37 cellular contexts compared by ENCODE assay signal in genomic region chr5:136332213-136332612, GRCh38. TPM values are rescaled to one million over a fixed set of nuclear protein-coding genes. Genes with fewer than 3 reads are reported as not detected.
"Had no signal": no experiment of that assay in that cellular context is flagged by ENCODE, and none has a peak within 500 bp of the region (broad histone marks: within the 10 kb centered on the region; RNA-seq: fewer than 3 reads in every experiment).

No MANE protein-coding gene starts in this region.

- H3K27ac ChIP-seq: KMS-11, SJCRH30, SK-N-MC, VCaP had no signal

- H3K9me3 ChIP-seq: SJCRH30 had no signal

- H3K4me3 Mint-ChIP-seq: activated B cell treated with CpG ODN at 0.5 μM for 24 hours; activated CD4-positive, alpha-beta memory T cell treated with anti-CD3 and anti-CD28 coated beads for 36 hours; activated naive CD4-positive, alpha-beta T cell treated with anti-CD3 and anti-CD28 coated beads, Interleukin-2, amount 10 ng/mL, durations not matched to agents 7 days and 5 days; activated naive CD8-positive, alpha-beta T cell; activated naive CD8-positive, alpha-beta T cell treated with anti-CD3 and anti-CD28 coated beads, Interleukin-2, amount 50 U/mL, for 24 hours; activated T-cell treated with anti-CD3 and anti-CD28 coated beads, Interleukin-2, amount 50 U/mL, for 4 hours; activated T-helper 1 cell treated with anti-CD3 and anti-CD28 coated beads, Interleukin-12 subunit alpha, Interleukin-12 subunit beta, Interleukin-2, Interleukin-4 antibody, amounts not matched to agents 30 ng/mL and 10 ng/mL and 1 ng/mL, durations not matched to agents 14 hours and 24 hours and 36 hours; brain; T-cell had no signal

- H3K4me1 ChIP-seq: SJCRH30 had no signal

- H3K27me3 Mint-ChIP-seq: activated B cell treated with CpG ODN at 0.5 μM for 24 hours; activated naive CD4-positive, alpha-beta T cell treated with anti-CD3 and anti-CD28 coated beads, Interleukin-2, amount 10 ng/mL, durations not matched to agents 7 days and 5 days had no signal

- H3K36me3 Mint-ChIP-seq: activated CD4-positive, alpha-beta memory T cell treated with anti-CD3 and anti-CD28 coated beads for 36 hours; activated naive CD4-positive, alpha-beta T cell treated with anti-CD3 and anti-CD28 coated beads, Interleukin-2, amount 10 ng/mL, durations not matched to agents 7 days and 5 days; activated naive CD8-positive, alpha-beta T cell; brain; T-cell had no signal

- H3K9me3 Mint-ChIP-seq: activated B cell treated with CpG ODN at 0.5 μM for 24 hours; activated CD4-positive, alpha-beta memory T cell treated with anti-CD3 and anti-CD28 coated beads for 36 hours; activated naive CD4-positive, alpha-beta T cell treated with anti-CD3 and anti-CD28 coated beads, Interleukin-2, amount 10 ng/mL, durations not matched to agents 7 days and 5 days; activated T-cell treated with anti-CD3 and anti-CD28 coated beads, Interleukin-2, amount 50 U/mL, for 4 hours; activated T-helper 1 cell treated with anti-CD3 and anti-CD28 coated beads, Interleukin-12 subunit alpha, Interleukin-12 subunit beta, Interleukin-2, Interleukin-4 antibody, amounts not matched to agents 30 ng/mL and 10 ng/mL and 1 ng/mL, durations not matched to agents 14 hours and 24 hours and 36 hours; brain had no signal

- H3K27me3 ChIP-seq: SJCRH30 had no signal

- H3K36me3 ChIP-seq: SJCRH30 had no signal

- H3K4me1 Mint-ChIP-seq: activated B cell treated with CpG ODN at 0.5 μM for 24 hours; activated naive CD4-positive, alpha-beta T cell treated with anti-CD3 and anti-CD28 coated beads, Interleukin-2, amount 10 ng/mL, durations not matched to agents 7 days and 5 days; activated naive CD8-positive, alpha-beta T cell treated with anti-CD3 and anti-CD28 coated beads, Interleukin-2, amount 50 U/mL, for 24 hours; brain; T-cell had no signal

- H3K27ac Mint-ChIP-seq: activated B cell treated with CpG ODN at 0.5 μM for 24 hours; activated CD4-positive, alpha-beta memory T cell treated with anti-CD3 and anti-CD28 coated beads for 36 hours; activated naive CD4-positive, alpha-beta T cell treated with anti-CD3 and anti-CD28 coated beads, Interleukin-2, amount 10 ng/mL, durations not matched to agents 7 days and 5 days; activated naive CD8-positive, alpha-beta T cell; activated naive CD8-positive, alpha-beta T cell treated with anti-CD3 and anti-CD28 coated beads, Interleukin-2, amount 50 U/mL, for 24 hours; activated T-helper 1 cell treated with anti-CD3 and anti-CD28 coated beads, Interleukin-12 subunit alpha, Interleukin-12 subunit beta, Interleukin-2, Interleukin-4 antibody, amounts not matched to agents 30 ng/mL and 10 ng/mL and 1 ng/mL, durations not matched to agents 14 hours and 24 hours and 36 hours; brain; T-cell had no signal

- DNase-seq: activated B cell treated with CpG ODN at 0.5 μM for 24 hours; activated CD4-positive, alpha-beta memory T cell treated with anti-CD3 and anti-CD28 coated beads for 36 hours; activated CD4-positive, alpha-beta T cell treated with anti-CD3 and anti-CD28 coated beads for 4 hours; activated CD4-positive, alpha-beta T cell treated with anti-CD3 and anti-CD28 coated beads, Interleukin-2, amount 50 U/mL, for 1 hour; activated CD4-positive, CD25-positive, alpha-beta regulatory T cell treated with anti-CD3 and anti-CD28 coated beads, Interleukin-2, amount 50 U/mL, for 72 hours; activated CD8-positive, alpha-beta memory T cell treated with anti-CD3 and anti-CD28 coated beads, Interleukin-2, amount 50 U/mL, for 4 hours; activated gamma-delta T cell treated with Interleukin-2 at 50 U/mL for 16 hours; activated naive CD4-positive, alpha-beta T cell treated with anti-CD3 and anti-CD28 coated beads, Interleukin-2, amount 10 ng/mL, durations not matched to agents 7 days and 5 days; activated naive CD8-positive, alpha-beta T cell treated with anti-CD3 and anti-CD28 coated beads, Interleukin-2, amount 50 U/mL, for 24 hours; activated T-cell treated with anti-CD3 and anti-CD28 coated beads for 4 hours; activated T-cell treated with anti-CD3 and anti-CD28 coated beads, Interleukin-2, amount 50 U/mL, for 4 hours; anterior cingulate cortex; caudate nucleus; cerebellar nuclear complex; MM.1S; NCI-H1092; NCI-H1436 treated with DMSO at 0.1 percent for 48 hours; NCI-H1694 treated with DMSO at 0.1 percent for 48 hours; NCI-H2171 treated with DMSO at 0.1 percent for 48 hours; NCI-H524; NCI-H69; NCI-H82; NK-92 treated with Interleukin-12 subunit alpha and Interleukin-12 subunit beta, amount 100 ng/mL, for 24 hours; SHP77; SJCRH30; T-cell; T-helper 2 cell; T-helper 9 cell had no signal

- H3K4me3 ChIP-seq: SJCRH30, SK-N-MC had no signal

RNA-seq across cellular contexts. Expression of gene TRPC7, which starts 33.1 kb away (rescaled TPM):
- total RNA-seq: activated B cell treated with CpG ODN at 0.5 μM for 24 hours; activated CD4-positive, alpha-beta memory T cell treated with anti-CD3 and anti-CD28 coated beads for 36 hours; activated T-cell treated with anti-CD3 and anti-CD28 coated beads, Interleukin-2, amount 50 U/mL, for 4 hours; activated T-helper 1 cell treated with anti-CD3 and anti-CD28 coated beads, Interleukin-12 subunit alpha, Interleukin-12 subunit beta, Interleukin-2, Interleukin-4 antibody, amounts not matched to agents 30 ng/mL and 10 ng/mL and 1 ng/mL, durations not matched to agents 14 hours and 24 hours and 36 hours; bronchial epithelial cell; LHCN-M2; RPMI7951; SJCRH30; T-cell had no signal
